ENCODE assay signal across 11 cellular contexts in genomic region chr11:72737341-72737740, GRCh38. TPM values are rescaled to one million over a fixed set of nuclear protein-coding genes. Genes with fewer than 3 reads are reported as not detected.
DNase-seq lines count a peak whose midpoint lies in the region; ATAC-seq, FAIRE-seq and TF ChIP-seq lines count a peak whose summit lies in the region.
"Had no signal": no experiment of that assay in that cellular context is flagged by ENCODE, and none has a peak within 500 bp of the region (broad histone marks: within the 10 kb centered on the region; RNA-seq: fewer than 3 reads in every experiment).

No MANE protein-coding gene starts in this region.

- H3K79me2 ChIP-seq in astrocyte (ENCODE audit: insufficient read depth, low read length), result peaks cover 43% of the 10 kb centered on the region

- H3K4me1 Mint-ChIP-seq in stimulated activated naive CD8-positive, alpha-beta T cell treated with anti-CD3 and anti-CD28 coated beads, Interleukin-15, Interleukin-2, amounts not matched to agents 100 ng/mL and 50 ng/mL, for 24 hours (ENCODE audit: low read depth), result peaks cover 75% of the 10 kb centered on the region
- H3K4me1 Mint-ChIP-seq in astrocyte (ENCODE audit: low read depth, unreplicated experiment), result peaks cover 41% of the 10 kb centered on the region

- no peak for TF ChIP-seq CTCF in astrocyte (IDR thresholded peaks at IDR 0.05; ENCODE audit: insufficient read depth, low read depth, low read length)

- no peaks in the 10 kb centered on the region for H3K27me3 Mint-ChIP-seq in stimulated activated naive CD8-positive, alpha-beta T cell treated with anti-CD3 and anti-CD28 coated beads, Interleukin-15, Interleukin-2, amounts not matched to agents 100 ng/mL and 50 ng/mL, for 24 hours
- H3K27me3 Mint-ChIP-seq in astrocyte (ENCODE audit: low read depth, unreplicated experiment), result no peaks in the 10 kb centered on the region

- H3K27me3 ChIP-seq in astrocyte (ENCODE audit: insufficient read depth, low read length) (no peaks in the 10 kb centered on the region), muscle layer of colon (ENCODE audit: control insufficient read depth in 1 of 2, insufficient read depth in 2 of 2, low read length in 2 of 2) (no peaks in the 10 kb centered on the region)

- DNase-seq in stimulated activated naive CD8-positive, alpha-beta T cell treated with anti-CD3 and anti-CD28 coated beads, Interleukin-15, Interleukin-2, amounts not matched to agents 100 U/mL and 50 U/mL, for 24 hours, result no peak
- no peak for DNase-seq in astrocyte (ENCODE audit: low read depth)
- DNase-seq in left lobe of liver (ENCODE audit: low spot score), result no peak
- no peak for DNase-seq in G401 (ENCODE audit: low spot score)
- DNase-seq: Calu3, NCI-H774, T1000 had no signal

- no peak overlapping the region for H3K9ac ChIP-seq in astrocyte (ENCODE audit: low read length)
- H3K9ac ChIP-seq in muscle layer of colon (ENCODE audit: low read length), result no peak overlapping the region

- H3K36me3 Mint-ChIP-seq in stimulated activated naive CD8-positive, alpha-beta T cell treated with anti-CD3 and anti-CD28 coated beads, Interleukin-15, Interleukin-2, amounts not matched to agents 100 ng/mL and 50 ng/mL, for 24 hours (ENCODE audit: low read depth), result no peaks in the 10 kb centered on the region
- peaks cover 3% of the 10 kb centered on the region for H3K36me3 Mint-ChIP-seq in astrocyte (ENCODE audit: low read depth, unreplicated experiment)

- in situ Hi-C loops in G401 (cut with HindIII; ENCODE audit: low sequenced_read_pairs), result no loop called here

- no peak for ATAC-seq in stimulated activated naive CD8-positive, alpha-beta T cell treated with anti-CD3 and anti-CD28 coated beads, Interleukin-15, Interleukin-2, amounts not matched to agents 100 U/mL and 50 U/mL, for 24 hours
- ATAC-seq in left lobe of liver (no peak), HG03460 (IDR thresholded peaks at IDR 0.05; ENCODE audit: unreplicated experiment) (no peak), GM19455 (IDR thresholded peaks at IDR 0.05; ENCODE audit: unreplicated experiment) (no peak)

- H2AFZ ChIP-seq in astrocyte (ENCODE audit: low read depth, low read length), result no peak overlapping the region

- no peaks in the 10 kb centered on the region for H3K9me3 Mint-ChIP-seq in stimulated activated naive CD8-positive, alpha-beta T cell treated with anti-CD3 and anti-CD28 coated beads, Interleukin-15, Interleukin-2, amounts not matched to agents 100 ng/mL and 50 ng/mL, for 24 hours
- no peaks in the 10 kb centered on the region for H3K9me3 Mint-ChIP-seq in astrocyte (ENCODE audit: unreplicated experiment)

- H3K27ac ChIP-seq in astrocyte (ENCODE audit: low read depth, low read length) (no peak overlapping the region), muscle layer of colon (ENCODE audit: low read depth, low read length) (peak overlapping the region; percentile 59)

- H3K4me3 ChIP-seq in astrocyte (ENCODE audit: insufficient read depth, low read depth, low read length) (no peak overlapping the region), muscle layer of colon (ENCODE audit: low read depth in 1 of 2, low read length in 2 of 2) (no peak overlapping the region)

- H3K27ac Mint-ChIP-seq in stimulated activated naive CD8-positive, alpha-beta T cell treated with anti-CD3 and anti-CD28 coated beads, Interleukin-15, Interleukin-2, amounts not matched to agents 100 ng/mL and 50 ng/mL, for 24 hours, result peak overlapping the region; percentile 95
- H3K27ac Mint-ChIP-seq in astrocyte (ENCODE audit: unreplicated experiment), result peak overlapping the region; percentile 43

- H3K4me2 ChIP-seq in astrocyte (ENCODE audit: low read length), result no peak overlapping the region

- no peaks in the 10 kb centered on the region for H3K36me3 ChIP-seq in astrocyte (ENCODE audit: insufficient read depth, low read length)
- no peaks in the 10 kb centered on the region for H3K36me3 ChIP-seq in muscle layer of colon (ENCODE audit: insufficient read depth, low read length)

- peaks cover 44% of the 10 kb centered on the region for H4K20me1 ChIP-seq in astrocyte (ENCODE audit: insufficient read depth, low read length)

- no peaks in the 10 kb centered on the region for H3K9me3 ChIP-seq in astrocyte (ENCODE audit: insufficient read depth, low read depth, low read length)
- no peaks in the 10 kb centered on the region for H3K9me3 ChIP-seq in muscle layer of colon (ENCODE audit: low read length)

- FAIRE-seq in astrocyte (lab: Jason Lieb, UNC), result no peak

- H3K4me3 Mint-ChIP-seq in stimulated activated naive CD8-positive, alpha-beta T cell treated with anti-CD3 and anti-CD28 coated beads, Interleukin-15, Interleukin-2, amounts not matched to agents 100 ng/mL and 50 ng/mL, for 24 hours, result peak overlapping the region; percentile 60
- no peak overlapping the region for H3K4me3 Mint-ChIP-seq in astrocyte (ENCODE audit: unreplicated experiment)

- peaks cover 48% of the 10 kb centered on the region for H3K4me1 ChIP-seq in astrocyte (ENCODE audit: insufficient read depth, low read length)
- peaks cover 61% of the 10 kb centered on the region for H3K4me1 ChIP-seq in muscle layer of colon (ENCODE audit: insufficient read depth, low read length)

RNA-seq across cellular contexts. Expression of gene ARAP1, which starts 14.9 kb away (rescaled TPM):
- total RNA-seq in astrocyte, result 31.9 and 33.8 TPM in 2 replicates
- 37.5 TPM for total RNA-seq in left lobe of liver
- 89.9 and 113 TPM in 2 replicates for total RNA-seq in G401 (2014; rRNA removed; shearing (Covaris generic))

RNA-seq across cellular contexts. Expression of gene STARD10, which starts 56.5 kb away (rescaled TPM):
- total RNA-seq in astrocyte, result 38.4 and 42.3 TPM in 2 replicates
- total RNA-seq in left lobe of liver, result 493 TPM
- 68.8 and 74.1 TPM in 2 replicates for total RNA-seq in G401 (2014; rRNA removed; shearing (Covaris generic))
